Comparison of ENCODE assay signal across 22 cellular contexts in genomic region chr15:58420579-58421043, GRCh38. TPM values are rescaled to one million over a fixed set of nuclear protein-coding genes. Genes with fewer than 3 reads are reported as not detected.
DNase-seq lines count a peak whose midpoint lies in the region; ATAC-seq and TF ChIP-seq lines count a peak whose summit lies in the region.
"Had no signal": no experiment of that assay in that cellular context is flagged by ENCODE, and none has a peak within 500 bp of the region (broad histone marks: within the 10 kb centered on the region; RNA-seq: fewer than 3 reads in every experiment).

No MANE protein-coding gene starts in this region.

- peak overlapping the region; percentile 22 to 59 for H3K27ac Mint-ChIP-seq in effector memory CD8-positive, alpha-beta T cell
- H3K27ac Mint-ChIP-seq: activated naive CD8-positive, alpha-beta T cell treated with anti-CD3 and anti-CD28 coated beads, Interleukin-2, amount 10 ng/mL, durations not matched to agents 7 days and 5 days; dendritic cell treated with granulocyte-macrophage colony-stimulating factor and Interleukin-4, amounts not matched to agents 40 ng/mL and 50 ng/mL, for 4 days; nephron had no signal

- H3K9me3 Mint-ChIP-seq in effector memory CD8-positive, alpha-beta T cell: peaks cover 0 to 2% of the 10 kb centered on the region in 2 donors
- H3K9me3 Mint-ChIP-seq: dendritic cell treated with granulocyte-macrophage colony-stimulating factor and Interleukin-4, amounts not matched to agents 40 ng/mL and 50 ng/mL, for 4 days; nephron had no signal

- H3K27me3 Mint-ChIP-seq in effector memory CD8-positive, alpha-beta T cell: no peaks in the 10 kb centered on the region
- H3K27me3 Mint-ChIP-seq: activated naive CD8-positive, alpha-beta T cell treated with anti-CD3 and anti-CD28 coated beads, Interleukin-2, amount 10 ng/mL, durations not matched to agents 7 days and 5 days had no signal

- ATAC-seq in GM19023 (IDR thresholded peaks at IDR 0.05; ENCODE audit: unreplicated experiment) (peak; percentile 71), HG03196 (IDR thresholded peaks at IDR 0.05; ENCODE audit: unreplicated experiment) (peak; percentile 48), GM19467 (IDR thresholded peaks at IDR 0.05; ENCODE audit: unreplicated experiment) (no peak)
- no peak for ATAC-seq in effector memory CD8-positive, alpha-beta T cell (replicated peaks)
- ATAC-seq: SK-N-SH treated with all-trans-retinoic acid at 6 μM for 48 hours had no signal

- peaks cover 0 to 3% of the 10 kb centered on the region in 2 donors for H3K4me1 Mint-ChIP-seq in effector memory CD8-positive, alpha-beta T cell (ENCODE audit: low read depth in 2 of 2)

- H3K4me3 Mint-ChIP-seq in effector memory CD8-positive, alpha-beta T cell: no peak overlapping the region
- H3K4me3 Mint-ChIP-seq: activated naive CD8-positive, alpha-beta T cell treated with anti-CD3 and anti-CD28 coated beads, Interleukin-2, amount 10 ng/mL, durations not matched to agents 7 days and 5 days; dendritic cell treated with granulocyte-macrophage colony-stimulating factor and Interleukin-4, amounts not matched to agents 40 ng/mL and 50 ng/mL, for 4 days; nephron had no signal

- DNase-seq in GM10266 (ENCODE audit: extremely low spot score) (peak; percentile 38), NCI-H187 (lab: John Stamatoyannopoulos, UW) (no peak), H4 (ENCODE audit: low spot score) (no peak), retina (no peak)
- no peak for DNase-seq in effector memory CD8-positive, alpha-beta T cell
- DNase-seq: activated CD8-positive, alpha-beta memory T cell treated with anti-CD3 and anti-CD28 coated beads, Interleukin-2, amount 50 U/mL, for 48 hours; activated naive CD8-positive, alpha-beta T cell treated with anti-CD3 and anti-CD28 coated beads, Interleukin-2, amount 10 ng/mL, durations not matched to agents 7 days and 5 days; foreskin melanocyte; mesendoderm; NCI-H2029; NK-92 treated with Interleukin-12 subunit alpha and Interleukin-12 subunit beta, amount 100 ng/mL, for 24 hours; small intestine; stimulated activated CD4-positive, alpha-beta T cell treated with anti-CD3 and anti-CD28 coated beads, Interleukin-4, amount 100 ng/mL, for 1 hour; T1000 had no signal

- no peaks in the 10 kb centered on the region for H3K36me3 Mint-ChIP-seq in effector memory CD8-positive, alpha-beta T cell (ENCODE audit: insufficient read depth)

- no peak for TF ChIP-seq CTCF in GM10266 (IDR thresholded peaks at IDR 0.05; ENCODE audit: control insufficient read depth, insufficient read depth, low read depth, missing control alignments)

RNA-seq across cellular contexts. Expression of gene LIPC, which starts 11.2 kb away (rescaled TPM):
- 0.43 and 1.6 TPM in 2 replicates for total RNA-seq in H4 (2014; rRNA removed; shearing (Covaris generic))
- total RNA-seq: NCI-H460, RPMI7951 had no signal

Comparison
In these comparisons a context has a peak if more than half of its experiments do, and no peak if none do; other contexts are left out.
1. ATAC-seq: peak in GM19023 (single experiment) and HG03196 (single experiment); none in effector memory CD8-positive, alpha-beta T cell (single experiment) and GM19467 (single experiment).